Comparison of ENCODE assay signal across 37 cellular contexts in the genomic region with DNA sequence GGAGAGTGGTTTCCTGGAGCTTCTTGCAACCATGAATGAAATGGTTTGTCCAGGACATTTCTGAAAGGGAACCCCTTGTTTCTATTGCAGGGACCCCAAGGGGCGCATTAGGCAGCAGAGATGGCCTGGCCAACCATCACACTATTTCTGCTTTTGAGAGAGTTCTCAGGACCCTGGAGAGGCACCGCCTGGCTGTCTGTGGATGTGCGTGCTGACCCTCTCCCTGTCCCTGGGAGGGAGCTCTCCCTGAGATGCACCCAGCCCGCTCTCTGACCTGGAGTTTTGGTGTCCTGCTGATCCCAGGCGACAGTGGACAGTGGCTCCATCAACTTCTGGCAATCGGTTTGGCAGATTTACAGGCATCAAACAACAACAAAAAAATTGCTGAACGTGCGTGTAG. TPM values are rescaled to one million over a fixed set of nuclear protein-coding genes. Genes with fewer than 3 reads are reported as not detected.
"Had no signal": no experiment of that assay in that cellular context is flagged by ENCODE, and none has a peak within 500 bp of the region (broad histone marks: within the 10 kb centered on the region; RNA-seq: fewer than 3 reads in every experiment).

No MANE protein-coding gene starts in this region.

- DNase-seq: activated B cell treated with CpG ODN at 0.5 μM for 24 hours; activated CD4-positive, alpha-beta memory T cell treated with anti-CD3 and anti-CD28 coated beads for 36 hours; activated CD4-positive, alpha-beta T cell treated with anti-CD3 and anti-CD28 coated beads for 36 hours; activated CD4-positive, alpha-beta T cell treated with anti-CD3 and anti-CD28 coated beads, Interleukin-2, amount 10 ng/mL, durations not matched to agents 24 days and 14 days; activated CD8-positive, alpha-beta memory T cell treated with anti-CD3 and anti-CD28 coated beads, Interleukin-2, amount 10 ng/mL, durations not matched to agents 7 days and 5 days; activated CD8-positive, alpha-beta memory T cell treated with anti-CD3 and anti-CD28 coated beads, Interleukin-2, amount 50 U/mL, for 4 hours; activated CD8-positive, alpha-beta T cell treated with anti-CD3 and anti-CD28 coated beads, Interleukin-2, amount 10 ng/mL, durations not matched to agents 7 days and 5 days; activated effector memory CD4-positive, alpha-beta T cell treated with anti-CD3 and anti-CD28 coated beads, Interleukin-2, amount 50 U/mL, for 16 hours; activated naive CD4-positive, alpha-beta T cell treated with anti-CD3 and anti-CD28 coated beads, Interleukin-2, amount 10 ng/mL, durations not matched to agents 7 days and 5 days; activated naive CD8-positive, alpha-beta T cell treated with anti-CD3 and anti-CD28 coated beads, Interleukin-2, amount 10 ng/mL, durations not matched to agents 7 days and 5 days; activated T-cell treated with anti-CD3 and anti-CD28 coated beads, Interleukin-2, amount 50 U/mL, for 1 hour; activated T-cell treated with anti-CD3 and anti-CD28 coated beads, Interleukin-2, amount 50 U/mL, for 48 hours; anterior cingulate cortex; brain microvascular endothelial cell; dorsolateral prefrontal cortex; effector memory CD4-positive, alpha-beta T cell; erythroblast; foreskin keratinocyte; gastrocnemius medialis; T-helper 1 cell; T-helper 17 cell; T1000; WERI-Rb-1 had no signal

- ATAC-seq: activated CD4-positive, alpha-beta T cell treated with anti-CD3 and anti-CD28 coated beads for 36 hours; activated CD4-positive, CD25-positive, alpha-beta regulatory T cell treated with anti-CD3 and anti-CD28 coated beads, Interleukin-2, amount 50 U/mL, for 24 hours; activated CD8-positive, alpha-beta memory T cell treated with anti-CD3 and anti-CD28 coated beads, Interleukin-2, amount 10 ng/mL, durations not matched to agents 7 days and 5 days; activated CD8-positive, alpha-beta T cell treated with anti-CD3 and anti-CD28 coated beads, Interleukin-2, amount 10 ng/mL, durations not matched to agents 7 days and 5 days; activated naive CD4-positive, alpha-beta T cell treated with anti-CD3 and anti-CD28 coated beads, Interleukin-2, amount 50 U/mL, for 72 hours; foreskin keratinocyte; gastrocnemius medialis; T-helper 17 cell had no signal

- H3K27ac ChIP-seq: brain microvascular endothelial cell, coronary artery, dorsolateral prefrontal cortex, esophagus muscularis mucosa, foreskin keratinocyte, gastrocnemius medialis, WERI-Rb-1 had no signal

- H3K36me3 Mint-ChIP-seq: activated CD4-positive, alpha-beta memory T cell treated with anti-CD3 and anti-CD28 coated beads for 36 hours; activated CD8-positive, alpha-beta memory T cell treated with anti-CD3 and anti-CD28 coated beads, Interleukin-2, amount 10 ng/mL, durations not matched to agents 7 days and 5 days; activated naive CD4-positive, alpha-beta T cell treated with anti-CD3 and anti-CD28 coated beads, Interleukin-2, amount 10 ng/mL, durations not matched to agents 7 days and 5 days; activated naive CD4-positive, alpha-beta T cell treated with anti-CD3 and anti-CD28 coated beads, Interleukin-2, amount 50 U/mL, for 72 hours; activated naive CD8-positive, alpha-beta T cell treated with anti-CD3 and anti-CD28 coated beads, Interleukin-2, amount 10 ng/mL, durations not matched to agents 7 days and 5 days had no signal

- H3K27ac Mint-ChIP-seq: activated B cell treated with CpG ODN at 0.5 μM for 24 hours; activated CD4-positive, alpha-beta memory T cell treated with anti-CD3 and anti-CD28 coated beads for 36 hours; activated CD4-positive, alpha-beta T cell treated with anti-CD3 and anti-CD28 coated beads for 36 hours; activated CD4-positive, alpha-beta T cell treated with anti-CD3 and anti-CD28 coated beads, Interleukin-2, amount 10 ng/mL, durations not matched to agents 24 days and 14 days; activated CD8-positive, alpha-beta memory T cell treated with anti-CD3 and anti-CD28 coated beads, Interleukin-2, amount 10 ng/mL, durations not matched to agents 7 days and 5 days; activated CD8-positive, alpha-beta T cell treated with anti-CD3 and anti-CD28 coated beads, Interleukin-2, amount 10 ng/mL, durations not matched to agents 7 days and 5 days; activated naive CD4-positive, alpha-beta T cell treated with anti-CD3 and anti-CD28 coated beads, Interleukin-2, amount 10 ng/mL, durations not matched to agents 7 days and 5 days; activated naive CD4-positive, alpha-beta T cell treated with anti-CD3 and anti-CD28 coated beads, Interleukin-2, amount 50 U/mL, for 72 hours; activated naive CD8-positive, alpha-beta T cell treated with anti-CD3 and anti-CD28 coated beads, Interleukin-2, amount 10 ng/mL, durations not matched to agents 7 days and 5 days; activated T-helper 1 cell treated with anti-CD3 and anti-CD28 coated beads, Interleukin-12 subunit alpha, Interleukin-12 subunit beta, Interleukin-2, Interleukin-4 antibody, amounts not matched to agents 30 ng/mL and 10 ng/mL and 1 ng/mL, durations not matched to agents 14 hours and 24 hours and 36 hours; activated T-helper 2 cell treated with anti-CD3 and anti-CD28 coated beads, Interferon-gamma antibody, Interleukin-2, Interleukin-4, amounts not matched to agents 10 μg/mL and 5 μg/mL and 100 μg/mL, durations not matched to agents 14 hours and 24 hours and 36 hours; dendritic cell treated with granulocyte-macrophage colony-stimulating factor and Interleukin-4, amounts not matched to agents 40 ng/mL and 50 ng/mL, for 4 days; T-helper 17 cell; T-helper 2 cell treated with Interferon-gamma antibody and Interleukin-4, amounts not matched to agents 5 μg/mL and 100 μg/mL, for 36 hours had no signal

- H3K4me3 ChIP-seq: coronary artery, dorsolateral prefrontal cortex, esophagus muscularis mucosa, gastrocnemius medialis had no signal

- H3K4me1 ChIP-seq: esophagus muscularis mucosa, foreskin keratinocyte, gastrocnemius medialis had no signal

- H3K4me1 Mint-ChIP-seq: activated B cell treated with CpG ODN at 0.5 μM for 24 hours; activated CD4-positive, alpha-beta T cell treated with anti-CD3 and anti-CD28 coated beads for 36 hours; activated CD4-positive, alpha-beta T cell treated with anti-CD3 and anti-CD28 coated beads, Interleukin-2, amount 10 ng/mL, durations not matched to agents 24 days and 14 days; activated CD8-positive, alpha-beta memory T cell treated with anti-CD3 and anti-CD28 coated beads, Interleukin-2, amount 10 ng/mL, durations not matched to agents 7 days and 5 days; activated naive CD4-positive, alpha-beta T cell treated with anti-CD3 and anti-CD28 coated beads, Interleukin-2, amount 10 ng/mL, durations not matched to agents 7 days and 5 days; activated naive CD8-positive, alpha-beta T cell treated with anti-CD3 and anti-CD28 coated beads, Interleukin-2, amount 10 ng/mL, durations not matched to agents 7 days and 5 days; central memory CD8-positive, alpha-beta T cell; T-helper 17 cell had no signal

- H3K36me3 ChIP-seq: brain microvascular endothelial cell, esophagus muscularis mucosa, gastrocnemius medialis, WERI-Rb-1 had no signal

- H3K4me3 Mint-ChIP-seq: activated B cell treated with CpG ODN at 0.5 μM for 24 hours; activated CD4-positive, alpha-beta memory T cell treated with anti-CD3 and anti-CD28 coated beads for 36 hours; activated CD4-positive, alpha-beta T cell treated with anti-CD3 and anti-CD28 coated beads for 36 hours; activated CD4-positive, alpha-beta T cell treated with anti-CD3 and anti-CD28 coated beads, Interleukin-2, amount 10 ng/mL, durations not matched to agents 24 days and 14 days; activated CD8-positive, alpha-beta memory T cell treated with anti-CD3 and anti-CD28 coated beads, Interleukin-2, amount 10 ng/mL, durations not matched to agents 7 days and 5 days; activated CD8-positive, alpha-beta T cell treated with anti-CD3 and anti-CD28 coated beads, Interleukin-2, amount 10 ng/mL, durations not matched to agents 7 days and 5 days; activated naive CD4-positive, alpha-beta T cell treated with anti-CD3 and anti-CD28 coated beads, Interleukin-2, amount 10 ng/mL, durations not matched to agents 7 days and 5 days; activated naive CD8-positive, alpha-beta T cell treated with anti-CD3 and anti-CD28 coated beads, Interleukin-2, amount 10 ng/mL, durations not matched to agents 7 days and 5 days; activated T-helper 1 cell treated with anti-CD3 and anti-CD28 coated beads, Interleukin-12 subunit alpha, Interleukin-12 subunit beta, Interleukin-2, Interleukin-4 antibody, amounts not matched to agents 30 ng/mL and 10 ng/mL and 1 ng/mL, durations not matched to agents 14 hours and 24 hours and 36 hours; central memory CD8-positive, alpha-beta T cell; dendritic cell treated with granulocyte-macrophage colony-stimulating factor and Interleukin-4, amounts not matched to agents 40 ng/mL and 50 ng/mL, for 4 days; T-helper 17 cell; T-helper 2 cell treated with Interferon-gamma antibody and Interleukin-4, amounts not matched to agents 5 μg/mL and 100 μg/mL, for 36 hours had no signal

- H3K9me3 Mint-ChIP-seq: activated B cell treated with CpG ODN at 0.5 μM for 24 hours; activated CD4-positive, alpha-beta memory T cell treated with anti-CD3 and anti-CD28 coated beads for 36 hours; activated CD4-positive, alpha-beta T cell treated with anti-CD3 and anti-CD28 coated beads, Interleukin-2, amount 10 ng/mL, durations not matched to agents 24 days and 14 days; activated naive CD4-positive, alpha-beta T cell treated with anti-CD3 and anti-CD28 coated beads, Interleukin-2, amount 10 ng/mL, durations not matched to agents 7 days and 5 days; activated naive CD4-positive, alpha-beta T cell treated with anti-CD3 and anti-CD28 coated beads, Interleukin-2, amount 50 U/mL, for 72 hours; activated naive CD8-positive, alpha-beta T cell treated with anti-CD3 and anti-CD28 coated beads, Interleukin-2, amount 10 ng/mL, durations not matched to agents 7 days and 5 days; activated T-helper 1 cell treated with anti-CD3 and anti-CD28 coated beads, Interleukin-12 subunit alpha, Interleukin-12 subunit beta, Interleukin-2, Interleukin-4 antibody, amounts not matched to agents 30 ng/mL and 10 ng/mL and 1 ng/mL, durations not matched to agents 14 hours and 24 hours and 36 hours; activated T-helper 2 cell treated with anti-CD3 and anti-CD28 coated beads, Interferon-gamma antibody, Interleukin-2, Interleukin-4, amounts not matched to agents 10 μg/mL and 5 μg/mL and 100 μg/mL, durations not matched to agents 14 hours and 24 hours and 36 hours; central memory CD8-positive, alpha-beta T cell; T-helper 2 cell treated with Interferon-gamma antibody and Interleukin-4, amounts not matched to agents 5 μg/mL and 100 μg/mL, for 36 hours had no signal

- H3K9me3 ChIP-seq: gastrocnemius medialis had no signal

- H3K27me3 ChIP-seq: dorsolateral prefrontal cortex had no signal

RNA-seq across cellular contexts. Expression of a gene that starts 45.0 kb away (rescaled TPM):
- total RNA-seq: activated B cell treated with CpG ODN at 0.5 μM for 24 hours; activated CD4-positive, alpha-beta memory T cell treated with anti-CD3 and anti-CD28 coated beads for 36 hours; activated CD4-positive, alpha-beta T cell treated with anti-CD3 and anti-CD28 coated beads, Interleukin-2, amount 10 ng/mL, durations not matched to agents 24 days and 14 days; activated CD8-positive, alpha-beta memory T cell treated with anti-CD3 and anti-CD28 coated beads for 36 hours; activated CD8-positive, alpha-beta memory T cell treated with anti-CD3 and anti-CD28 coated beads, Interleukin-2, amount 10 ng/mL, durations not matched to agents 7 days and 5 days; activated CD8-positive, alpha-beta T cell treated with anti-CD3 and anti-CD28 coated beads, Interleukin-2, amount 10 ng/mL, durations not matched to agents 7 days and 5 days; activated naive CD4-positive, alpha-beta T cell treated with anti-CD3 and anti-CD28 coated beads, Interleukin-2, amount 50 U/mL, for 72 hours; activated naive CD8-positive, alpha-beta T cell treated with anti-CD3 and anti-CD28 coated beads, Interleukin-2, amount 10 ng/mL, durations not matched to agents 7 days and 5 days; activated T-helper 1 cell treated with anti-CD3 and anti-CD28 coated beads, Interleukin-12 subunit alpha, Interleukin-12 subunit beta, Interleukin-2, Interleukin-4 antibody, amounts not matched to agents 30 ng/mL and 10 ng/mL and 1 ng/mL, durations not matched to agents 14 hours and 24 hours and 36 hours; activated T-helper 2 cell treated with anti-CD3 and anti-CD28 coated beads, Interferon-gamma antibody, Interleukin-2, Interleukin-4, amounts not matched to agents 10 μg/mL and 5 μg/mL and 100 μg/mL, durations not matched to agents 14 hours and 24 hours and 36 hours; astrocyte; bronchial epithelial cell; cardiac septum; cerebellum; esophagus muscularis mucosa; foreskin keratinocyte; gastrocnemius medialis; T-helper 17 cell had no signal
- polyA plus RNA-seq: foreskin keratinocyte had no signal
